25 cellular contexts compared by ENCODE assay signal in genomic region chr7:140631602-140632001, GRCh38. TPM values are rescaled to one million over a fixed set of nuclear protein-coding genes. Genes with fewer than 3 reads are reported as not detected.
DNase-seq lines count a peak whose midpoint lies in the region; ATAC-seq and TF ChIP-seq lines count a peak whose summit lies in the region.
"Had no signal": no experiment of that assay in that cellular context is flagged by ENCODE, and none has a peak within 500 bp of the region (broad histone marks: within the 10 kb centered on the region; RNA-seq: fewer than 3 reads in every experiment).

No MANE protein-coding gene starts in this region.

- H3K14ac ChIP-seq in mesenchymal stem cell (ENCODE audit: low read length in 2 of 2), result no peak overlapping the region

- no peak for TF ChIP-seq CTCF in smooth muscle cell (IDR thresholded peaks at IDR 0.05; ENCODE audit: borderline replicate concordance, insufficient read depth, poor library complexity, severe bottlenecking)

- H2AFZ ChIP-seq in mesenchymal stem cell (ENCODE audit: low read depth, low read length) (no peak overlapping the region), smooth muscle cell (ENCODE audit: low read depth) (no peak overlapping the region)

- no peak overlapping the region for H3K4me3 Mint-ChIP-seq in stimulated activated naive B cell treated with anti-CD40 and anti-IgM and Interleukin-4, amounts not matched to agents 10 μg/mL and 1 μg/mL and 100 μg/mL, for 72 hours
- H3K4me3 Mint-ChIP-seq: activated CD8-positive, alpha-beta T cell treated with anti-CD3 and anti-CD28 coated beads for 36 hours; activated naive CD4-positive, alpha-beta T cell treated with anti-CD3 and anti-CD28 coated beads, Interleukin-2, amount 10 ng/mL, durations not matched to agents 7 days and 5 days; activated T-cell treated with anti-CD3 and anti-CD28 coated beads, Interleukin-2, amount 50 U/mL, for 4 hours had no signal

- H3K4me3 ChIP-seq in mesenchymal stem cell (ENCODE audit: insufficient read depth in 1 of 2, low read depth in 1 of 2, low read length in 2 of 2) (peak overlapping the region in 1 of 2 experiments; percentile 33), smooth muscle cell (no peak overlapping the region)
- H3K4me3 ChIP-seq: ascending aorta, thoracic aorta had no signal

- no peak overlapping the region for H3K4ac ChIP-seq in mesenchymal stem cell (ENCODE audit: low read depth in 1 of 2, low read length in 2 of 2)

- DNase-seq in Right ventricle myocardium inferior (ENCODE audit: missing footprints) (no peak), cardiac septum (ENCODE audit: low spot score) (no peak), mesenchymal stem cell (peak; percentile 32), smooth muscle cell (lab: John Stamatoyannopoulos, UW; ENCODE audit: unreplicated experiment) (no peak), OCI-M2 (lab: John Stamatoyannopoulos, UW; ENCODE audit: unreplicated experiment) (no peak), HPDE6-E6E7 (ENCODE audit: extremely low spot score) (no peak)
- DNase-seq in activated CD8-positive, alpha-beta memory T cell treated with anti-CD3 and anti-CD28 coated beads for 24 hours, result no peak
- DNase-seq in stimulated activated naive B cell treated with anti-CD40 and anti-IgM and Interleukin-4, amounts not matched to agents 10 μg/mL and 1 μg/mL and 100 μg/mL, for 72 hours, result no peak
- DNase-seq: activated CD4-positive, CD25-positive, alpha-beta regulatory T cell; activated CD8-positive, alpha-beta T cell treated with anti-CD3 and anti-CD28 coated beads for 36 hours; activated naive CD4-positive, alpha-beta T cell treated with anti-CD3 and anti-CD28 coated beads, Interleukin-2, amount 10 ng/mL, durations not matched to agents 7 days and 5 days; activated T-cell treated with anti-CD3 and anti-CD28 coated beads, Interleukin-2, amount 50 U/mL, for 4 hours; BE2C; Kasumi-1; left colon; NCI-H2029; NCI-H446; T1000 had no signal

- 98% methylated on average over 7 of the region's 7 CpGs for WGBS in mesenchymal stem cell
- 18% methylated on average over 7 of the region's 7 CpGs for WGBS in smooth muscle cell (ENCODE audit: low lambda C conversion rate)

- ATAC-seq in Right ventricle myocardium inferior, result peak; percentile 47
- no peak for ATAC-seq in stimulated activated naive B cell treated with anti-CD40 and anti-IgM and Interleukin-4, amounts not matched to agents 10 μg/mL and 1 μg/mL and 100 μg/mL, for 72 hours (replicated peaks)
- ATAC-seq: activated CD8-positive, alpha-beta T cell treated with anti-CD3 and anti-CD28 coated beads for 36 hours; activated T-cell treated with anti-CD3 and anti-CD28 coated beads, Interleukin-2, amount 50 U/mL, for 4 hours; left colon; Panc1; SK-N-SH treated with all-trans-retinoic acid at 6 μM for 48 hours had no signal

- peak overlapping the region; percentile 79 for H2AK5ac ChIP-seq in mesenchymal stem cell (ENCODE audit: low read length, severe bottlenecking)

- peaks cover 24% of the 10 kb centered on the region for H3K4me1 ChIP-seq in mesenchymal stem cell (ENCODE audit: control insufficient read depth, insufficient read depth, low read depth, low read length)
- H3K4me1 ChIP-seq in smooth muscle cell (ENCODE audit: low read depth), result peaks cover 11% of the 10 kb centered on the region

- no peak overlapping the region for H2BK5ac ChIP-seq in mesenchymal stem cell (ENCODE audit: low read depth, low read length, poor library complexity, severe bottlenecking)

- H2BK15ac ChIP-seq in mesenchymal stem cell (ENCODE audit: low read depth, poor library complexity, severe bottlenecking), result no peak overlapping the region

- H3K79me1 ChIP-seq in mesenchymal stem cell (replicated peaks; ENCODE audit: low read length, poor library complexity, severe bottlenecking), result no peaks in the 10 kb centered on the region

- H4K8ac ChIP-seq in mesenchymal stem cell (ENCODE audit: low read length), result no peak overlapping the region

- H3K27ac ChIP-seq in mesenchymal stem cell (ENCODE audit: low read length, poor library complexity, severe bottlenecking), result no peak overlapping the region
- H3K27ac ChIP-seq in smooth muscle cell (ENCODE audit: low read depth), result peak overlapping the region; percentile 31
- H3K27ac ChIP-seq: 22Rv1, ascending aorta, neutrophil, thoracic aorta had no signal

- H3K4me2 ChIP-seq in mesenchymal stem cell (ENCODE audit: low read length, poor library complexity, severe bottlenecking), result no peak overlapping the region
- peak overlapping the region; percentile 72 for H3K4me2 ChIP-seq in smooth muscle cell

- no peaks in the 10 kb centered on the region for H3K9me3 Mint-ChIP-seq in stimulated activated naive B cell treated with anti-CD40 and anti-IgM and Interleukin-4, amounts not matched to agents 10 μg/mL and 1 μg/mL and 100 μg/mL, for 72 hours
- H3K9me3 Mint-ChIP-seq: activated CD8-positive, alpha-beta T cell treated with anti-CD3 and anti-CD28 coated beads for 36 hours; activated naive CD4-positive, alpha-beta T cell treated with anti-CD3 and anti-CD28 coated beads, Interleukin-2, amount 10 ng/mL, durations not matched to agents 7 days and 5 days; activated T-cell treated with anti-CD3 and anti-CD28 coated beads, Interleukin-2, amount 50 U/mL, for 4 hours had no signal

- no peak overlapping the region for H3K23ac ChIP-seq in mesenchymal stem cell (ENCODE audit: low read length in 2 of 2)

- no peaks in the 10 kb centered on the region for H3K4me1 Mint-ChIP-seq in stimulated activated naive B cell treated with anti-CD40 and anti-IgM and Interleukin-4, amounts not matched to agents 10 μg/mL and 1 μg/mL and 100 μg/mL, for 72 hours
- H3K4me1 Mint-ChIP-seq: activated naive CD4-positive, alpha-beta T cell treated with anti-CD3 and anti-CD28 coated beads, Interleukin-2, amount 10 ng/mL, durations not matched to agents 7 days and 5 days had no signal

- H3K27ac Mint-ChIP-seq in stimulated activated naive B cell treated with anti-CD40 and anti-IgM and Interleukin-4, amounts not matched to agents 10 μg/mL and 1 μg/mL and 100 μg/mL, for 72 hours, result no peak overlapping the region
- H3K27ac Mint-ChIP-seq: activated CD8-positive, alpha-beta T cell treated with anti-CD3 and anti-CD28 coated beads for 36 hours; activated naive CD4-positive, alpha-beta T cell treated with anti-CD3 and anti-CD28 coated beads, Interleukin-2, amount 10 ng/mL, durations not matched to agents 7 days and 5 days had no signal

- H3K9me3 ChIP-seq in mesenchymal stem cell (ENCODE audit: control insufficient read depth, low read length), result no peaks in the 10 kb centered on the region
- no peaks in the 10 kb centered on the region for H3K9me3 ChIP-seq in smooth muscle cell (replicated peaks; ENCODE audit: low read depth)
- H3K9me3 ChIP-seq: ascending aorta, BE2C, neutrophil, thoracic aorta had no signal

- H4K20me1 ChIP-seq in smooth muscle cell (ENCODE audit: low read depth), result peaks cover 35% of the 10 kb centered on the region

- intact Hi-C loops in Right ventricle myocardium inferior (cut with DNase I) (no loop called here), cardiac septum (cut with DNase I) (no loop called here)

- H3K36me3 ChIP-seq in mesenchymal stem cell (ENCODE audit: control insufficient read depth in 1 of 2, insufficient read depth in 2 of 2, low read depth in 1 of 2, low read length in 2 of 2) (peaks cover 0 to 21% of the 10 kb centered on the region in 2 experiments), smooth muscle cell (ENCODE audit: low read depth) (no peaks in the 10 kb centered on the region)
- H3K36me3 ChIP-seq: ascending aorta, BE2C, neutrophil, thoracic aorta had no signal

- H2BK12ac ChIP-seq in mesenchymal stem cell (ENCODE audit: low read length in 2 of 2), result no peak overlapping the region

- H3K9ac ChIP-seq in mesenchymal stem cell (ENCODE audit: low read length) (peak overlapping the region; percentile 55), smooth muscle cell (ENCODE audit: low read depth) (no peak overlapping the region)

- H3K36me3 Mint-ChIP-seq in stimulated activated naive B cell treated with anti-CD40 and anti-IgM and Interleukin-4, amounts not matched to agents 10 μg/mL and 1 μg/mL and 100 μg/mL, for 72 hours, result peaks cover 0 to 3% of the 10 kb centered on the region in 2 donors
- H3K36me3 Mint-ChIP-seq: activated naive CD4-positive, alpha-beta T cell treated with anti-CD3 and anti-CD28 coated beads, Interleukin-2, amount 10 ng/mL, durations not matched to agents 7 days and 5 days had no signal

- H3K27me3 ChIP-seq in mesenchymal stem cell (ENCODE audit: control insufficient read depth in 1 of 2, insufficient read depth in 1 of 2, low read length in 2 of 2) (no peaks in the 10 kb centered on the region), smooth muscle cell (ENCODE audit: low read depth) (no peaks in the 10 kb centered on the region)
- H3K27me3 ChIP-seq: ascending aorta, BE2C had no signal

- no peak overlapping the region for H2BK120ac ChIP-seq in mesenchymal stem cell (ENCODE audit: low read depth, low read length)

- no peak overlapping the region for H3K18ac ChIP-seq in mesenchymal stem cell (ENCODE audit: low read depth in 1 of 2, low read length in 2 of 2)

- H3F3A ChIP-seq in smooth muscle cell (ENCODE audit: low read depth), result peaks cover 33% of the 10 kb centered on the region

- H3K27me3 Mint-ChIP-seq in stimulated activated naive B cell treated with anti-CD40 and anti-IgM and Interleukin-4, amounts not matched to agents 10 μg/mL and 1 μg/mL and 100 μg/mL, for 72 hours, result peaks cover 26 to 30% of the 10 kb centered on the region in 2 donors

- H4K91ac ChIP-seq in mesenchymal stem cell (ENCODE audit: low read length), result no peak overlapping the region

- H3K79me2 ChIP-seq in smooth muscle cell (ENCODE audit: low read depth), result peaks cover 14% of the 10 kb centered on the region

RNA-seq across cellular contexts. Expression of gene DENND2A, which starts 9.0 kb away (rescaled TPM):
- 15.0 TPM for total RNA-seq in Right ventricle myocardium inferior
- 7.2 TPM for total RNA-seq in cardiac septum
- 17.2 TPM for polyA plus RNA-seq in mesenchymal stem cell (2013, experiment 1 of 2)
- polyA plus RNA-seq in mesenchymal stem cell (2013, experiment 2 of 2), result 19.9 TPM
- total RNA-seq in smooth muscle cell, result 2.8 and 4.6 TPM in 2 replicates
- 1.8 and 5.5 TPM in 2 replicates for polyA plus RNA-seq in smooth muscle cell
- total RNA-seq: activated CD8-positive, alpha-beta T cell treated with anti-CD3 and anti-CD28 coated beads for 36 hours; activated T-cell treated with anti-CD3 and anti-CD28 coated beads, Interleukin-2, amount 50 U/mL, for 4 hours; mononuclear cell had no signal

RNA-seq across cellular contexts. Expression of gene ADCK2, which starts 41.1 kb away (rescaled TPM):
- total RNA-seq in Right ventricle myocardium inferior (11.6 TPM), cardiac septum (9.3 TPM), smooth muscle cell (8.0 and 10.8 TPM in 2 replicates)
- polyA plus RNA-seq in mesenchymal stem cell (2013, experiment 1 of 2), result 4.1 TPM
- 4.2 TPM for polyA plus RNA-seq in mesenchymal stem cell (2013, experiment 2 of 2)
- polyA plus RNA-seq in smooth muscle cell, result 10.5 and 13.0 TPM in 2 replicates
